In the genomic region with DNA sequence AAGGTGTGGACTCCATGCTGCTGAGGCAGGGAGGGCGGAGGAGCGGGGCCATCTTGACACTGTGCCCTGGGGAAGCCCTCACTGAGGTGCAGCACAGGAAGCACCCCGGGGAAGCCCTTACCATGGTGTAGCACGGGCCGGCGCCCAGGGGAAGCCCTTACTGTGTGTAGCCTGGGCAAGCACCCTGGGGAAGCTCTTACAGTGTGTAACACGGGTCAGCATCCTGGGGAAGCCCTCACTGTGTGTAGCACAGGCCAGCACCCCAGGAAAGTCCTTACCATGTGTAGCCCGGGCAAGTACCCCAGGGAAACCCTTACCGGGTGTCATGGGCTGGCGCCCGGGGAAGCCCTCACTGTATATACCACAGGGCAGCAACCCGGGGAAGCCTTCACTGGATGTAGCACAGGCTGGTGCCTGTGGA, we compare ENCODE assay signal across 17 cellular contexts.
"Had no signal": no experiment of that assay in that cellular context is flagged by ENCODE, and none has a peak within 500 bp of the region (broad histone marks: within the 10 kb centered on the region; RNA-seq: fewer than 3 reads in every experiment).

No MANE protein-coding gene starts in this region.

- H3K9me3 ChIP-seq: adrenal gland, prostate gland had no signal

- H3K27ac ChIP-seq: adrenal gland, foreskin keratinocyte, prostate gland, skin epidermis, WERI-Rb-1 had no signal

- H3K4me3 Mint-ChIP-seq: activated T-helper 1 cell treated with anti-CD3 and anti-CD28 coated beads, Interleukin-12 subunit alpha, Interleukin-12 subunit beta, Interleukin-2, Interleukin-4 antibody, amounts not matched to agents 30 ng/mL and 10 ng/mL and 1 ng/mL, durations not matched to agents 14 hours and 24 hours and 36 hours; T-helper 17 cell had no signal

- ATAC-seq: foreskin keratinocyte, left ventricle myocardium superior, right cardiac atrium, T-helper 17 cell had no signal

- DNase-seq: activated CD8-positive, alpha-beta memory T cell treated with anti-CD3 and anti-CD28 coated beads, Interleukin-2, amount 50 U/mL, for 48 hours; activated naive CD4-positive, alpha-beta T cell treated with Interleukin-2 at 50 U/mL for 16 hours; adrenal gland; central memory CD4-positive, alpha-beta T cell; cortex of kidney; effector CD4-positive, alpha-beta T cell; foreskin keratinocyte; left ventricle myocardium superior; mesendoderm; right cardiac atrium; stimulated activated CD4-positive, alpha-beta T cell treated with anti-CD3 and anti-CD28 coated beads, Interleukin-15, amount 100 ng/mL, for 24 hours; stimulated activated CD4-positive, alpha-beta T cell treated with anti-CD3 and anti-CD28 coated beads, Interleukin-4, amount 100 ng/mL, for 24 hours; T-helper 17 cell; WERI-Rb-1 had no signal

- H3K27me3 ChIP-seq: adrenal gland, foreskin keratinocyte had no signal

- H3K4me3 ChIP-seq: adrenal gland, prostate gland, skin epidermis had no signal

- H3K4me1 ChIP-seq: adrenal gland, foreskin keratinocyte, prostate gland had no signal

- H3K36me3 ChIP-seq: adrenal gland, prostate gland, WERI-Rb-1 had no signal

- H3K27ac Mint-ChIP-seq: activated T-helper 1 cell treated with anti-CD3 and anti-CD28 coated beads, Interleukin-12 subunit alpha, Interleukin-12 subunit beta, Interleukin-2, Interleukin-4 antibody, amounts not matched to agents 30 ng/mL and 10 ng/mL and 1 ng/mL, durations not matched to agents 14 hours and 24 hours and 36 hours; T-helper 17 cell had no signal

- H3K4me1 Mint-ChIP-seq: T-helper 17 cell had no signal
